In the genomic region with DNA sequence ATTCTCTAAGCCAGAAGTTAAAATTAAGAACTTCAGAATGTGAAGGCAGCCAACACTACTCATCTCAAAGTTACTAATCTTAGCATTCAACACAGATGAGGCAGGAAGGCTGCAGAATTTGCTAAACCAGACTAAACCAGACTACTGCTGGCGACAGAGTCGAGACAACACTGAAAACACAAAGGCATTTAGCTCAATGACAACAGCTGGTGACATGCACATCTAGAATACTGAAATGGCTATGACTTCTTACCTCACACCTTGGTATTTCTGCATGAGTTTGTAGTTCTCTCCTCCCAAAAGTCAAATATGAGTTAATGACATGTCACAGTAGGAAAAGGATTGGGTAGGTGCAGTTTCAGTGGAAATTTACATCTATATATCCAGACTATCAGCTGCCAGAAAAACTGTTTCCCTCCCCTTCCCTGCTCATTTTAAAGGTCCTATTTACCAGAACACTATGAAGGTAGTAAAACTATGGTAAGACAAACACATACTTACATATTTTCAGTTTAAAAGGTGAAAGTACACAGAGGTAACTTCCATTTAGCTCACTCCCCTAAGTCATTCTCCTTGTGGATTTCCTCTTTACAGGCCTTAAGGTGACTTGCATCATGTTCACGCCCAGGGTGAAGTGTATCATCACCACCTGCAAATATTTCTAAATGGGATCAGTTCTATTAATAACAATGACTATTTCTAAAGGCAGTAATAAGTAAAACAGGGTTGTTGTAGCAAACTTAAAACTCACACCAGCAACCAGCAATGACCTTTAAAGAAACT, we compare ENCODE assay signal across 11 cellular contexts. TPM values are rescaled to one million over a fixed set of nuclear protein-coding genes. Genes with fewer than 3 reads are reported as not detected.
DNase-seq lines count a peak whose midpoint lies in the region; ATAC-seq and TF ChIP-seq lines count a peak whose summit lies in the region.
"Had no signal": no experiment of that assay in that cellular context is flagged by ENCODE, and none has a peak within 500 bp of the region (broad histone marks: within the 10 kb centered on the region; RNA-seq: fewer than 3 reads in every experiment).

No MANE protein-coding gene starts in this region.

- POLR2A ChIA-PET in MCF 10A (lab: Yijun Ruan, JAX): interaction anchor here (1.2 to 1.8 kb wide), 3 partner anchors 11 to 23 kb away, joined by 3 to 7 read pairs (median 4); no protein-coding TSS in a partner anchor

- H3K9me3 Mint-ChIP-seq in MCF 10A (ENCODE audit: unreplicated experiment) (no peaks in the 10 kb centered on the region), naive B cell (no peaks in the 10 kb centered on the region)

- no peak overlapping the region for H3K9ac ChIP-seq in HUES64 (ENCODE audit: low read depth, low read length)
- H3K9ac ChIP-seq: parathyroid adenoma had no signal

- ATAC-seq in naive B cell (ENCODE audit: low read depth in 2 of 2) (peak in 1 of 2 donors; percentile 31), GM18907 (IDR thresholded peaks at IDR 0.05; ENCODE audit: unreplicated experiment) (no peak)

- 0 out of 2 replicates have a peak overlapping the region, but pooled peaks have one; percentile 27 for H3K27ac ChIP-seq in HUES64 (ENCODE audit: low read depth, low read length)
- H3K27ac ChIP-seq: parathyroid adenoma had no signal

- peaks cover 58% of the 10 kb centered on the region for H3K4me1 ChIP-seq in HUES64 (ENCODE audit: insufficient read depth, low read length)
- H3K4me1 ChIP-seq: parathyroid adenoma had no signal

- H3K4me3 Mint-ChIP-seq in MCF 10A (ENCODE audit: unreplicated experiment): peak overlapping the region; percentile 22
- H3K4me3 Mint-ChIP-seq in naive B cell: peak overlapping the region in 6 of 8 donors; percentile 4 to 76 (median 40)

- no peaks in the 10 kb centered on the region for H3K36me3 ChIP-seq in HUES64 (ENCODE audit: insufficient read depth, low read length)

- TSS peak; percentile 60 for BruUV-seq in MCF 10A (replicated peaks; lab: Mats Ljungman, UMichigan)

- H3K27ac Mint-ChIP-seq in MCF 10A (ENCODE audit: low read depth, unreplicated experiment): peak overlapping the region; percentile 50
- H3K27ac Mint-ChIP-seq in naive B cell: peak overlapping the region; percentile 26 to 86 (median 60)

- intact Hi-C loops in MCF 10A (cut with micrococcal nuclease): no loop called here

- H3K36me3 Mint-ChIP-seq in MCF 10A (ENCODE audit: insufficient read depth, unreplicated experiment): peaks cover 76% of the 10 kb centered on the region
- H3K36me3 Mint-ChIP-seq in naive B cell: no peaks in the 10 kb centered on the region

- no peak overlapping the region for H3K4me3 ChIP-seq in HUES64 (ENCODE audit: low read length)

- H3K27me3 ChIP-seq in HUES64 (ENCODE audit: insufficient read depth, low read length): no peaks in the 10 kb centered on the region

- H3K27me3 Mint-ChIP-seq in MCF 10A (ENCODE audit: insufficient read depth, unreplicated experiment) (no peaks in the 10 kb centered on the region), naive B cell (no peaks in the 10 kb centered on the region)

- DNase-seq in Ammon's horn (ENCODE audit: low spot score) (peak; percentile 23), MCF 10A (ENCODE audit: unreplicated experiment) (no peak), naive B cell (no peak), DMS79 treated with DMSO at 0.1 percent for 48 hours (lab: John Stamatoyannopoulos, UW) (no peak), NCI-H1930 (lab: John Stamatoyannopoulos, UW) (no peak), AG08395 (ENCODE audit: low spot score) (no peak)
- DNase-seq: NCI-H1694, SHP77 had no signal

- CTCF ChIA-PET in MCF 10A (lab: Yijun Ruan, JAX): interaction anchor here (0.7 to 1.1 kb wide), 2 partner anchors 39 to 56 kb away, joined by 3 to 4 read pairs; no protein-coding TSS in a partner anchor

- 89% methylated on average over 3 of the region's 3 CpGs for WGBS in HUES64

- H3K9me3 ChIP-seq in HUES64 (ENCODE audit: insufficient read depth, low read depth, low read length): no peaks in the 10 kb centered on the region

- no peak for TF ChIP-seq CTCF in MCF 10A (IDR thresholded peaks at IDR 0.05; ENCODE audit: unreplicated experiment)

- H3K4me1 Mint-ChIP-seq in MCF 10A (ENCODE audit: insufficient read depth, unreplicated experiment) (peaks cover 77% of the 10 kb centered on the region), naive B cell (peaks cover 78 to 98% (median 97%) of the 10 kb centered on the region in 3 donors)

RNA-seq across cellular contexts. Expression of a gene that starts 21.4 kb away (rescaled TPM):
- 21.4 TPM for polyA plus RNA-seq in HUES64 (2013, experiment 1 of 2)
- 20.2 TPM for polyA plus RNA-seq in HUES64 (2013, experiment 2 of 2)
- total RNA-seq in MCF 10A (2022): 37.1 and 37.7 TPM in 2 replicates
- 100 to 1,000 TPM in 5 of 6 donors, 10 to 100 TPM in 1; 70.3 to 174 (median 117) TPM for polyA plus RNA-seq in naive B cell (ENCODE audit: low read depth in 6 of 6)
